Comparison of ENCODE assay signal across 15 cellular contexts in genomic region chr22:50547231-50547851, GRCh38. TPM values are rescaled to one million over a fixed set of nuclear protein-coding genes. Genes with fewer than 3 reads are reported as not detected.
A peak's percentile ranks its signal among the peaks of the same experiment; 100 is the strongest.
DNase-seq lines count a peak whose midpoint lies in the region; ATAC-seq, FAIRE-seq and TF ChIP-seq lines count a peak whose summit lies in the region.
"Had no signal": no experiment of that assay in that cellular context is flagged by ENCODE, and none has a peak within 500 bp of the region (broad histone marks: within the 10 kb centered on the region; RNA-seq: fewer than 3 reads in every experiment).

No MANE protein-coding gene starts in this region.

- H3K9me3 Mint-ChIP-seq in activated naive CD4-positive, alpha-beta T cell treated with anti-CD3 and anti-CD28 coated beads, Interleukin-2, amount 50 U/mL, for 24 hours = no peaks in the 10 kb centered on the region
- H3K9me3 Mint-ChIP-seq in activated naive CD4-positive, alpha-beta T cell treated with anti-CD3 and anti-CD28 coated beads, Interleukin-2, amount 10 ng/mL, durations not matched to agents 7 days and 5 days = no peaks in the 10 kb centered on the region
- no peaks in the 10 kb centered on the region for H3K9me3 Mint-ChIP-seq in T-cell
- no peaks in the 10 kb centered on the region for H3K9me3 Mint-ChIP-seq in Calu3 (ENCODE audit: low read depth, unreplicated experiment)

- no peaks in the 10 kb centered on the region for H3K27me3 Mint-ChIP-seq in activated naive CD4-positive, alpha-beta T cell treated with anti-CD3 and anti-CD28 coated beads, Interleukin-2, amount 50 U/mL, for 24 hours
- no peaks in the 10 kb centered on the region for H3K27me3 Mint-ChIP-seq in activated naive CD4-positive, alpha-beta T cell treated with anti-CD3 and anti-CD28 coated beads, Interleukin-2, amount 10 ng/mL, durations not matched to agents 7 days and 5 days
- H3K27me3 Mint-ChIP-seq in T-cell (no peaks in the 10 kb centered on the region), Calu3 (ENCODE audit: unreplicated experiment) (no peaks in the 10 kb centered on the region)

- POLR2A ChIA-PET in T-cell (lab: Charles Lee) = interaction anchor here in 1 of 2 donors (1.0 kb wide), 1 partner anchor 8 kb away, joined by 3 read pairs; no protein-coding TSS in a partner anchor

- no peak for DNase-seq in activated naive CD4-positive, alpha-beta T cell treated with anti-CD3 and anti-CD28 coated beads, Interleukin-2, amount 10 ng/mL, durations not matched to agents 7 days and 5 days
- DNase-seq in T-cell (no peak), iPS-NIHi11 (ENCODE audit: low spot score) (peak; percentile 39), suprapubic skin (ENCODE audit: low spot score in 2 of 2) (no peak), Calu3 (no peak), kidney glomerular epithelial cell (lab: John Stamatoyannopoulos, UW) (no peak), HTR-8/SVneo (ENCODE audit: insufficient read length, low spot score) (no peak)
- DNase-seq: brain microvascular endothelial cell; effector memory CD4-positive, alpha-beta T cell; foreskin keratinocyte; NCI-H1092 treated with DMSO at 0.1 percent for 48 hours had no signal

- H3K4me3 ChIP-seq in suprapubic skin = peak overlapping the region; percentile 17
- H3K4me3 ChIP-seq: prostate gland, SK-N-MC had no signal

- H3K36me3 ChIP-seq in suprapubic skin = no peaks in the 10 kb centered on the region
- H3K36me3 ChIP-seq: brain microvascular endothelial cell, prostate gland, thoracic aorta had no signal

- H3K4me1 Mint-ChIP-seq in activated naive CD4-positive, alpha-beta T cell treated with anti-CD3 and anti-CD28 coated beads, Interleukin-2, amount 50 U/mL, for 24 hours = peaks cover 42% of the 10 kb centered on the region
- H3K4me1 Mint-ChIP-seq in activated naive CD4-positive, alpha-beta T cell treated with anti-CD3 and anti-CD28 coated beads, Interleukin-2, amount 10 ng/mL, durations not matched to agents 7 days and 5 days = peaks cover 49% of the 10 kb centered on the region
- H3K4me1 Mint-ChIP-seq in T-cell (peaks cover 38 to 52% (median 48%) of the 10 kb centered on the region in 3 donors), Calu3 (ENCODE audit: low read depth, unreplicated experiment) (peaks cover 20% of the 10 kb centered on the region)

- TF ChIP-seq EP300 in suprapubic skin (IDR thresholded peaks at IDR 0.05) = no peak

- no peak for FAIRE-seq in HTR-8/SVneo (lab: Jason Lieb, UNC)

- no peak overlapping the region for H3K27ac ChIP-seq in suprapubic skin
- H3K27ac ChIP-seq: brain microvascular endothelial cell, foreskin keratinocyte, prostate gland, SK-N-MC, thoracic aorta had no signal

- H3K27ac Mint-ChIP-seq in activated naive CD4-positive, alpha-beta T cell treated with anti-CD3 and anti-CD28 coated beads, Interleukin-2, amount 50 U/mL, for 24 hours = peak overlapping the region; percentile 23
- H3K27ac Mint-ChIP-seq in activated naive CD4-positive, alpha-beta T cell treated with anti-CD3 and anti-CD28 coated beads, Interleukin-2, amount 10 ng/mL, durations not matched to agents 7 days and 5 days = no peak overlapping the region
- peak overlapping the region; percentile 52 to 75 for H3K27ac Mint-ChIP-seq in T-cell
- H3K27ac Mint-ChIP-seq in Calu3 (ENCODE audit: unreplicated experiment) = no peak overlapping the region

- H3K27me3 ChIP-seq in suprapubic skin = peaks cover 34% of the 10 kb centered on the region

- intact Hi-C loops in Calu3 (cut with micrococcal nuclease; ENCODE audit: unreplicated experiment) = no loop called here

- no peak for TF ChIP-seq POLR2A in suprapubic skin (IDR thresholded peaks at IDR 0.05)

- no peaks in the 10 kb centered on the region for H3K9me3 ChIP-seq in suprapubic skin
- H3K9me3 ChIP-seq: prostate gland, thoracic aorta had no signal

- 46% methylated on average over 15 of the region's 36 CpGs for WGBS in suprapubic skin

- ATAC-seq in T-cell (replicated peaks in 1 of 4) = no peak
- ATAC-seq: foreskin keratinocyte had no signal

- H3K4me3 Mint-ChIP-seq in activated naive CD4-positive, alpha-beta T cell treated with anti-CD3 and anti-CD28 coated beads, Interleukin-2, amount 50 U/mL, for 24 hours = peak overlapping the region; percentile 33
- H3K4me3 Mint-ChIP-seq in activated naive CD4-positive, alpha-beta T cell treated with anti-CD3 and anti-CD28 coated beads, Interleukin-2, amount 10 ng/mL, durations not matched to agents 7 days and 5 days = no peak overlapping the region
- H3K4me3 Mint-ChIP-seq in T-cell = peak overlapping the region in 1 of 3 donors; percentile 34
- no peak overlapping the region for H3K4me3 Mint-ChIP-seq in Calu3 (ENCODE audit: low read depth, unreplicated experiment)

- peaks cover 43% of the 10 kb centered on the region for H3K4me1 ChIP-seq in suprapubic skin
- H3K4me1 ChIP-seq: prostate gland had no signal

- H3K36me3 Mint-ChIP-seq in activated naive CD4-positive, alpha-beta T cell treated with anti-CD3 and anti-CD28 coated beads, Interleukin-2, amount 50 U/mL, for 24 hours = no peaks in the 10 kb centered on the region
- H3K36me3 Mint-ChIP-seq in activated naive CD4-positive, alpha-beta T cell treated with anti-CD3 and anti-CD28 coated beads, Interleukin-2, amount 10 ng/mL, durations not matched to agents 7 days and 5 days = peaks cover 1% of the 10 kb centered on the region
- H3K36me3 Mint-ChIP-seq in T-cell (peaks cover 3% of the 10 kb centered on the region), Calu3 (ENCODE audit: insufficient read depth, unreplicated experiment) (peaks cover 10% of the 10 kb centered on the region)

- TF ChIP-seq CTCF in suprapubic skin (IDR thresholded peaks at IDR 0.05) = no peak
- no peak for TF ChIP-seq CTCF in Calu3 (IDR thresholded peaks at IDR 0.05; ENCODE audit: unreplicated experiment)

- no TSS peak for BruUV-seq in Calu3 (replicated peaks; lab: Mats Ljungman, UMichigan)

- CTCF ChIA-PET in activated naive CD4-positive, alpha-beta T cell treated with anti-CD3 and anti-CD28 coated beads, Interleukin-2, amount 10 ng/mL, durations not matched to agents 7 days and 5 days (lab: Charles Lee) = interaction anchor here (0.9 to 2.1 kb wide), 5 partner anchors 8 to 74 kb away, joined by 3 to 9 read pairs (median 7); partner anchors contain the start of gene SCO2
- CTCF ChIA-PET in T-cell (lab: Charles Lee) = interaction anchor here in 1 of 2 donors (0.6 to 2.2 kb wide), 2 partner anchors 16 to 332 kb away, joined by 4 to 7 read pairs; no protein-coding TSS in a partner anchor
- CTCF ChIA-PET in Calu3 (lab: Charles Lee) = no interaction called here

RNA-seq across cellular contexts. Expression of gene KLHDC7B, which starts 1.6 kb away (rescaled TPM):
- 1 to 10 TPM; 3.7 to 6.7 (median 5.4) TPM for total RNA-seq in T-cell
- total RNA-seq in suprapubic skin = under 1 TPM in 1 of 4 donors, not detected in 3; 0.26 TPM
- total RNA-seq in Calu3 (2022) = 1.6 and 3.0 TPM in 2 replicates
- total RNA-seq: foreskin keratinocyte, thoracic aorta had no signal

RNA-seq across cellular contexts. Expression of gene SYCE3, which starts 15.4 kb away (rescaled TPM):
- total RNA-seq in T-cell (not detected), suprapubic skin (not detected), Calu3 (2022) (not detected in 2 replicates)
- total RNA-seq: foreskin keratinocyte, thoracic aorta had no signal

RNA-seq across cellular contexts. Expression of gene TYMP, which starts 17.5 kb away (rescaled TPM):
- 10 to 100 TPM; 11.6 to 29.1 (median 14.9) TPM for total RNA-seq in T-cell
- 10 to 100 TPM; 23.6 to 46.9 (median 30.8) TPM for total RNA-seq in suprapubic skin
- 44.1 and 62.2 TPM in 2 replicates for total RNA-seq in Calu3 (2022)

RNA-seq across cellular contexts. Expression of gene SCO2, which starts 21.9 kb away (rescaled TPM):
- total RNA-seq in T-cell (1 to 10 TPM; 3.3 to 5.6 (median 4.0) TPM), suprapubic skin (1 to 10 TPM in 3 of 4 donors, not detected in 1; 1.7 to 7.9 (median 4.7) TPM), Calu3 (2022) (3.6 and 5.3 TPM in 2 replicates)

RNA-seq across cellular contexts. Expression of gene CPT1B, which starts 30.9 kb away (rescaled TPM):
- total RNA-seq in T-cell = 100 to 1,000 TPM in 1 of 5 donors, 10 to 100 TPM in 4; 61.9 to 113 (median 94.5) TPM
- 10 to 100 TPM; 12.7 to 46.6 (median 19.2) TPM for total RNA-seq in suprapubic skin
- 72.6 and 77.0 TPM in 2 replicates for total RNA-seq in Calu3 (2022)

Comparison
In these comparisons a context has a peak if more than half of its experiments do, and no peak if none do; other contexts are left out.
1. H3K27ac Mint-ChIP-seq: peak in activated naive CD4-positive, alpha-beta T cell treated with anti-CD3 and anti-CD28 coated beads, Interleukin-2, amount 50 U/mL, for 24 hours (single experiment) and T-cell (2 of 2); none in activated naive CD4-positive, alpha-beta T cell treated with anti-CD3 and anti-CD28 coated beads, Interleukin-2, amount 10 ng/mL, durations not matched to agents 7 days and 5 days (single experiment) and Calu3 (single experiment).